In the genomic region with DNA sequence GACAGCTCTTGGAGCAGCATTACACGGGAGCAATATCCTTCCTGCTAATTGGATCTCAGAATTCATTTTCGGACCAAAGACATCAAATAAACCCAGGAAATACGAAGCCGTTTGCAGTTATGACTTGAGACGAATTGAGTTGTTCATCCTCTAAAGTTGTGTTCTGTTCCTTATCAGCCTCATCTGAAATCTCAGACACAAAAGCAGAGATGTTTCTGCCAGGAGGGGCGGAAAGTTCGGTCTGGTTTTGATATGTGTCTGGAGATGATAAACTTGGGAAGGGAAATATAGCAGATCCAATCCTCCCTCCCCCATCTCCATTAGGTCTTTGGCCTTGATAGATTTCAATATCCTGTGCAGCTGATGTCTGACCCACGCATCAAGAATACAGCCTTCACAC, we compare ENCODE assay signal across 25 cellular contexts. TPM values are rescaled to one million over a fixed set of nuclear protein-coding genes. Genes with fewer than 3 reads are reported as not detected.
"Had no signal": no experiment of that assay in that cellular context is flagged by ENCODE, and none has a peak within 500 bp of the region (broad histone marks: within the 10 kb centered on the region; RNA-seq: fewer than 3 reads in every experiment).

No MANE protein-coding gene starts in this region.

- ATAC-seq: heart right ventricle; left colon; left lung; lower lobe of right lung; naive thymus-derived CD8-positive, alpha-beta T cell; pancreas; right cardiac atrium; stimulated activated memory B cell treated with anti-CD40 and anti-IgM and Interleukin-4, amounts not matched to agents 10 μg/mL and 1 μg/mL and 100 μg/mL, for 72 hours; stimulated activated naive CD8-positive, alpha-beta T cell treated with anti-CD3 and anti-CD28 coated beads, Interleukin-15, amount 100 ng/mL, for 72 hours had no signal

- H3K27ac ChIP-seq: heart right ventricle, hepatocyte, left lung, lower lobe of right lung, pancreas, prostate gland, transverse colon, upper lobe of left lung had no signal

- H3K27me3 ChIP-seq: pancreas, transverse colon, upper lobe of left lung had no signal

- H3K79me2 ChIP-seq: hepatocyte had no signal

- H3K4me1 ChIP-seq: heart right ventricle, pancreas, prostate gland, upper lobe of left lung had no signal

- H3K4me2 ChIP-seq: hepatocyte, smooth muscle cell had no signal

- FAIRE-seq: pancreas had no signal

- DNase-seq: heart right ventricle; islet precursor cell; left colon; left lung; lower lobe of right lung; mammary epithelial cell; mesenchymal stem cell; naive thymus-derived CD8-positive, alpha-beta T cell; nephron progenitor cell; pancreas; posterior cingulate gyrus; right cardiac atrium; stimulated activated CD4-positive, alpha-beta T cell treated with anti-CD3 and anti-CD28 coated beads, Interleukin-1b, Interleukin-23, amount 100 ng/mL, for 48 hours; stimulated activated CD4-positive, alpha-beta T cell treated with anti-CD3 and anti-CD28 coated beads, Interleukin-2, amount 100 ng/mL, for 48 hours; stimulated activated CD4-positive, alpha-beta T cell treated with anti-CD3 and anti-CD28 coated beads, Interleukin-4, amount 100 ng/mL, for 4 hours; stimulated activated CD8-positive, alpha-beta memory T cell treated with anti-CD3 and anti-CD28 coated beads, Interleukin-4, amount 100 ng/mL, for 48 hours; stimulated activated naive CD4-positive, alpha-beta T cell treated with Interleukin-2 at 50 U/mL for 16 hours; stimulated activated naive CD8-positive, alpha-beta T cell treated with anti-CD3 and anti-CD28 coated beads, Interleukin-15, amount 100 ng/mL, for 72 hours; substantia nigra; transverse colon; upper lobe of left lung had no signal

- H3K36me3 ChIP-seq: heart right ventricle, left lung, lower lobe of right lung, pancreas, prostate gland, transverse colon, upper lobe of left lung had no signal

- H3K9me3 ChIP-seq: heart right ventricle, left lung, lower lobe of right lung, pancreas, prostate gland, transverse colon, upper lobe of left lung had no signal

- H3K4me3 ChIP-seq: heart right ventricle, hepatocyte, left lung, lower lobe of right lung, pancreas, prostate gland, smooth muscle cell, transverse colon, upper lobe of left lung had no signal

- H2AFZ ChIP-seq: hepatocyte had no signal

RNA-seq across cellular contexts. Expression of a gene that starts 9.9 kb away (rescaled TPM):
- polyA plus RNA-seq: naive thymus-derived CD8-positive, alpha-beta T cell had no signal
